8 cellular contexts compared by ENCODE assay signal in genomic region chr17:2710075-2710803, GRCh38. TPM values are rescaled to one million over a fixed set of nuclear protein-coding genes. Genes with fewer than 3 reads are reported as not detected.
A peak's percentile ranks its signal among the peaks of the same experiment; 100 is the strongest.
DNase-seq lines count a peak whose midpoint lies in the region; ATAC-seq and TF ChIP-seq lines count a peak whose summit lies in the region.

No MANE protein-coding gene starts in this region.

- no peaks in the 10 kb centered on the region for H3K27me3 Mint-ChIP-seq in T-helper 2 cell treated with Interferon-gamma antibody and Interleukin-4, amounts not matched to agents 5 μg/mL and 100 μg/mL, for 36 hours (ENCODE audit: low read depth)
- H3K27me3 Mint-ChIP-seq in glutamatergic neuron (ENCODE audit: unreplicated experiment), result peaks cover 7% of the 10 kb centered on the region

- peak overlapping the region; percentile 84 for H3K27ac Mint-ChIP-seq in T-helper 2 cell treated with Interferon-gamma antibody and Interleukin-4, amounts not matched to agents 5 μg/mL and 100 μg/mL, for 36 hours
- H3K27ac Mint-ChIP-seq in glutamatergic neuron (ENCODE audit: unreplicated experiment), result no peak overlapping the region

- no peak for TF ChIP-seq CTCF in glutamatergic neuron (IDR thresholded peaks at IDR 0.05; ENCODE audit: partially characterized antibody, unreplicated experiment)

- H3K4me3 ChIP-seq in H7 (ENCODE audit: insufficient read depth, low read depth, low read length), result peak overlapping the region; percentile 71
- H3K4me3 ChIP-seq in skin epidermis, result peak overlapping the region; percentile 41 to 95 (median 85)

- no peaks in the 10 kb centered on the region for H3K9me3 Mint-ChIP-seq in T-helper 2 cell treated with Interferon-gamma antibody and Interleukin-4, amounts not matched to agents 5 μg/mL and 100 μg/mL, for 36 hours
- peaks cover 9% of the 10 kb centered on the region for H3K9me3 Mint-ChIP-seq in glutamatergic neuron (ENCODE audit: unreplicated experiment)

- no peaks in the 10 kb centered on the region for H3K36me3 ChIP-seq in H7 (replicated peaks; ENCODE audit: control insufficient read depth, insufficient read depth, low read length)

- H3K4me3 Mint-ChIP-seq in T-helper 2 cell treated with Interferon-gamma antibody and Interleukin-4, amounts not matched to agents 5 μg/mL and 100 μg/mL, for 36 hours, result peak overlapping the region; percentile 90
- peak overlapping the region; percentile 88 for H3K4me3 Mint-ChIP-seq in glutamatergic neuron (ENCODE audit: unreplicated experiment)

- ATAC-seq in HG03354 (IDR thresholded peaks at IDR 0.05; ENCODE audit: poor library complexity, severe bottlenecking, unreplicated experiment), result no peak

- peaks cover 8% of the 10 kb centered on the region for H3K36me3 Mint-ChIP-seq in T-helper 2 cell treated with Interferon-gamma antibody and Interleukin-4, amounts not matched to agents 5 μg/mL and 100 μg/mL, for 36 hours (ENCODE audit: low read depth)
- H3K36me3 Mint-ChIP-seq in glutamatergic neuron (ENCODE audit: unreplicated experiment), result no peaks in the 10 kb centered on the region

- H3K27me3 ChIP-seq in H7 (ENCODE audit: control insufficient read depth, insufficient read depth, low read length), result peaks cover 5% of the 10 kb centered on the region

- H3K4me1 Mint-ChIP-seq in T-helper 2 cell treated with Interferon-gamma antibody and Interleukin-4, amounts not matched to agents 5 μg/mL and 100 μg/mL, for 36 hours (ENCODE audit: low read depth), result peaks cover 31% of the 10 kb centered on the region
- peaks cover 15% of the 10 kb centered on the region for H3K4me1 Mint-ChIP-seq in glutamatergic neuron (ENCODE audit: low read depth, unreplicated experiment)

- H3K27ac ChIP-seq in skin epidermis, result peak overlapping the region in 19 of 21 experiments; percentile 76 to 96 (median 87)

- DNase-seq in H7, result no peak
- DNase-seq in T-helper 2 cell treated with Interferon-gamma antibody and Interleukin-4, amounts not matched to agents 5 μg/mL and 100 μg/mL, for 36 hours (ENCODE audit: low spot score), result no peak
- no peak for DNase-seq in glutamatergic neuron
- DNase-seq in activated gamma-delta T cell treated with Interleukin-2 at 50 U/mL for 16 hours, result no peak
- DNase-seq in DMS79 treated with DMSO at 0.1 percent for 48 hours (lab: John Stamatoyannopoulos, UW), result no peak
- no peak for DNase-seq in NCI-H774 (lab: John Stamatoyannopoulos, UW)

RNA-seq across cellular contexts. Expression of gene CLUH, which starts 1.3 kb away (rescaled TPM):
- 131 and 148 TPM in 2 replicates for total RNA-seq in H7 (2014; rRNA removed; shearing (Covaris generic))
- 39.1 TPM for total RNA-seq in glutamatergic neuron (ENCODE audit: unreplicated experiment)

RNA-seq across cellular contexts. Expression of gene CCDC92B, which starts 39.2 kb away (rescaled TPM):
- 2.5 and 3.7 TPM in 2 replicates for total RNA-seq in H7 (2014; rRNA removed; shearing (Covaris generic))
- total RNA-seq in glutamatergic neuron (ENCODE audit: unreplicated experiment), result 19.0 TPM
